ENCODE assay signal across 18 cellular contexts in the genomic region with DNA sequence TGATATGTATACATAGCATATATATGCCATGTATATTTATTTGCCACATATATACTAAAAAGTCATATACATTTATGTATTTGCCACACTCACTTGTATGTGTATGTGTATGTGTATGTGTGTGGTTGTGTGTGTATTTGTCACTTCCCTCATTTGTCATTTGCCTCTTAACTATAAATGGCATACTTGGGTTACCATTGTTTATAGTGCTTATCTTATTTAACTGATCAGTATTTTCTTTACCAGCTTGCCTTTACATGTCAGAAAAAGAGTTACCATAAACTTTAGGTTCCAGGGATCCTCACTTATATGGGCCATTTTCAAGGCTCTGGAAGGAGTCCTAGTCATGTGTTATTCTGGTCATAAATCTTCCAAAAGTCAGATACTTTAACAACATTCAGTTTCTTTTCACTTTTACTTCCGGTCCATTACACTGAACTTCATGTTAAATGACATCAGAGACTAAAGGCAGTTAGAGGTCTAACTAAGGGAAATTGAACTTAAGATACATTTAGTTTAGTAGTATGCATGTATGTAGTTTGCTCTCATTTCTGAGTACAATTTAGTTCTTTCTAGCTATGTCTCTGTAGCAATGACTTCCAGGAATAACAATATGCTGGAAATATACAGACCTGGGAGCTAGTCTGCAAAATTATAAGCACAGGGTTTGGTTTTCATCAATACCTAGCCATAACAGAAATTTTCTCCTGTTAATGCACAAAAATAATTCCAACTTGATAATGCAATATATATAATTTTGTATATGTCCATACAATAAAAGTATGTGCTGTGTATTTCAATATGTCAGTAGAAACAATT. TPM values are rescaled to one million over a fixed set of nuclear protein-coding genes. Genes with fewer than 3 reads are reported as not detected.
DNase-seq lines count a peak whose midpoint lies in the region; ATAC-seq, FAIRE-seq and TF ChIP-seq lines count a peak whose summit lies in the region.
"Had no signal": no experiment of that assay in that cellular context is flagged by ENCODE, and none has a peak within 500 bp of the region (broad histone marks: within the 10 kb centered on the region; RNA-seq: fewer than 3 reads in every experiment).

No MANE protein-coding gene starts in this region.

- H3K9me3 Mint-ChIP-seq in activated T-cell treated with anti-CD3 and anti-CD28 coated beads, Interleukin-2, amount 50 U/mL, for 72 hours = peaks cover 0 to 1% of the 10 kb centered on the region in 2 donors
- H3K9me3 Mint-ChIP-seq in type B pancreatic cell = peaks cover 5% of the 10 kb centered on the region
- H3K9me3 Mint-ChIP-seq: activated T-helper 17 cell treated with anti-CD3 and anti-CD28 coated beads, Interleukin-2, amount 50 U/mL, for 72 hours; effector memory CD8-positive, alpha-beta T cell; stimulated activated naive B cell treated with anti-CD40 and anti-IgM and Interleukin-4, amounts not matched to agents 10 μg/mL and 1 μg/mL and 100 μg/mL, for 72 hours; T-cell had no signal

- H3K4me3 Mint-ChIP-seq in activated T-cell treated with anti-CD3 and anti-CD28 coated beads, Interleukin-2, amount 50 U/mL, for 72 hours = peak overlapping the region; percentile 46 to 68
- H3K4me3 Mint-ChIP-seq in type B pancreatic cell = no peak overlapping the region
- H3K4me3 Mint-ChIP-seq: activated T-helper 17 cell treated with anti-CD3 and anti-CD28 coated beads, Interleukin-2, amount 50 U/mL, for 72 hours; effector memory CD8-positive, alpha-beta T cell; stimulated activated naive B cell treated with anti-CD40 and anti-IgM and Interleukin-4, amounts not matched to agents 10 μg/mL and 1 μg/mL and 100 μg/mL, for 72 hours had no signal

- H3K4me1 Mint-ChIP-seq in activated T-cell treated with anti-CD3 and anti-CD28 coated beads, Interleukin-2, amount 50 U/mL, for 72 hours (ENCODE audit: low read depth) = peaks cover 34% of the 10 kb centered on the region
- H3K4me1 Mint-ChIP-seq in type B pancreatic cell (ENCODE audit: unreplicated experiment) = peaks cover 8% of the 10 kb centered on the region
- H3K4me1 Mint-ChIP-seq: activated T-helper 17 cell treated with anti-CD3 and anti-CD28 coated beads, Interleukin-2, amount 50 U/mL, for 72 hours had no signal

- no peak for DNase-seq in activated T-cell treated with anti-CD3 and anti-CD28 coated beads, Interleukin-2, amount 50 U/mL, for 72 hours
- DNase-seq in activated T-cell treated with anti-CD3 and anti-CD28 coated beads for 4 hours = no peak
- DNase-seq in LNCaP clone FGC (ENCODE audit: low read depth) = peak; percentile 50
- DNase-seq in K562 (ENCODE audit: extremely low read depth in 1 of 4, low spot score in 3 of 4) = peak in 2 of 4 experiments; percentile 55 to 72
- no peak for DNase-seq in type B pancreatic cell (ENCODE audit: extremely low spot score, unreplicated experiment)
- no peak for DNase-seq in NCI-H345 treated with DMSO at 0.1 percent for 48 hours (lab: John Stamatoyannopoulos, UW; ENCODE audit: unreplicated experiment)
- no peak for DNase-seq in cerebellar nuclear complex (lab: John Stamatoyannopoulos, UW)
- DNase-seq: brain microvascular endothelial cell; Calu3; effector memory CD8-positive, alpha-beta T cell; GF-D8; left ventricle myocardium superior; NCI-H2029; stimulated activated naive B cell treated with anti-CD40 and anti-IgM and Interleukin-4, amounts not matched to agents 10 μg/mL and 1 μg/mL and 100 μg/mL, for 72 hours; T-cell; uterus had no signal

- POLR2A ChIA-PET in K562 (lab: Yijun Ruan, JAX) = interaction anchor here (0.6 kb wide), 1 partner anchor 82 kb away, joined by 3 read pairs; no protein-coding TSS in a partner anchor

- 5% methylated on average over 1 of the region's 1 CpG for WGBS in K562 (ENCODE audit: insufficient coverage, low coverage, missing lambda C conversion rate)

- TF ChIP-seq RAD21 in K562 (CRISPR knock-in tag; conservative IDR thresholded peaks at IDR 0.05 in 1 of 2, IDR thresholded peaks at IDR 0.05 in 1 of 2) = no peak

- FAIRE-seq in K562 (lab: Jason Lieb, UNC) = no peak

- peaks cover 3% of the 10 kb centered on the region; the same call in 1 of the 2 replicates for H3K9me3 ChIP-seq in K562 (replicated peaks; ENCODE audit: control insufficient read depth, insufficient read depth, low read depth, low read length)
- H3K9me3 ChIP-seq: uterus had no signal

- in situ Hi-C loops in K562 (cut with MboI) = no loop called here

- H3K4me2 ChIP-seq in K562 (ENCODE audit: insufficient read depth, low read length) = peak overlapping the region; percentile 44; the same call in 1 of the 2 replicates

- peak; percentile 46 for TF ChIP-seq EP300 in K562 (IDR thresholded peaks at IDR 0.05; ENCODE audit: low read length)

- no peak for TF ChIP-seq CTCF in LNCaP clone FGC (IDR thresholded peaks at IDR 0.05; ENCODE audit: control insufficient read depth, extremely low read depth, insufficient read depth)
- TF ChIP-seq CTCF in K562 (IDR thresholded peaks at IDR 0.05 in 2 of 3, conservative IDR thresholded peaks at IDR 0.05 in 1 of 3; ENCODE audit: insufficient read depth in 2 of 3, low read depth in 1 of 3, low read length in 3 of 3) = no peak
- no peak for TF ChIP-seq CTCF in type B pancreatic cell (conservative IDR thresholded peaks at IDR 0.05)

- CTCF ChIA-PET in K562 (lab: Yijun Ruan, JAX; ENCODE audit: low intra/inter-chr PET ratio) = no interaction called here

- ATAC-seq in activated T-cell treated with anti-CD3 and anti-CD28 coated beads, Interleukin-2, amount 50 U/mL, for 72 hours (replicated peaks in 1 of 2) = no peak
- ATAC-seq in K562 (peak; percentile 78), GM18519 (IDR thresholded peaks at IDR 0.05; ENCODE audit: low FRiP score, unreplicated experiment) (no peak)
- ATAC-seq: activated T-helper 17 cell treated with anti-CD3 and anti-CD28 coated beads, Interleukin-2, amount 50 U/mL, for 72 hours; effector memory CD8-positive, alpha-beta T cell; left ventricle myocardium superior; stimulated activated naive B cell treated with anti-CD40 and anti-IgM and Interleukin-4, amounts not matched to agents 10 μg/mL and 1 μg/mL and 100 μg/mL, for 72 hours had no signal

- H3K27ac ChIP-seq in K562 (ENCODE audit: extremely low read depth, low read depth, low read length) = peak overlapping the region; percentile 78
- H3K27ac ChIP-seq: brain microvascular endothelial cell, uterus had no signal

- H3K27me3 Mint-ChIP-seq in activated T-cell treated with anti-CD3 and anti-CD28 coated beads, Interleukin-2, amount 50 U/mL, for 72 hours (ENCODE audit: low read depth) = no peaks in the 10 kb centered on the region
- H3K27me3 Mint-ChIP-seq in type B pancreatic cell = no peaks in the 10 kb centered on the region
- H3K27me3 Mint-ChIP-seq: activated T-helper 17 cell treated with anti-CD3 and anti-CD28 coated beads, Interleukin-2, amount 50 U/mL, for 72 hours; stimulated activated naive B cell treated with anti-CD40 and anti-IgM and Interleukin-4, amounts not matched to agents 10 μg/mL and 1 μg/mL and 100 μg/mL, for 72 hours had no signal

- intact Hi-C loops in K562 (cut with micrococcal nuclease) = loop anchor here (2.0 to 5.0 kb wide), 2 partner anchors 32 to 46 kb away; no protein-coding TSS in a partner anchor

- no peak for TF ChIP-seq POLR2A in K562 (conservative IDR thresholded peaks at IDR 0.05)

- no peaks in the 10 kb centered on the region for H4K20me1 ChIP-seq in K562 (replicated peaks; ENCODE audit: control insufficient read depth, insufficient read depth, low read length)

- H3K9ac ChIP-seq in K562 (ENCODE audit: insufficient read depth in 1 of 2, low read depth in 2 of 2, low read length in 2 of 2) = peak overlapping the region in 1 of 2 experiments; percentile 39; a peak in 2 of 4 replicates

- BruUV-seq in K562 (replicated peaks; lab: Mats Ljungman, UMichigan) = no TSS peak

- H3K9me1 ChIP-seq in K562 (ENCODE audit: control insufficient read depth, insufficient read depth, low read length) = no peaks in the 10 kb centered on the region

- H3K4me3 ChIP-seq in LNCaP clone FGC (ENCODE audit: low read depth, low read length) = no peak overlapping the region
- no peak overlapping the region for H3K4me3 ChIP-seq in K562
- H3K4me3 ChIP-seq: uterus had no signal

- H3K36me3 ChIP-seq in K562 (ENCODE audit: control insufficient read depth, insufficient read depth, low read length) = no peaks in the 10 kb centered on the region
- H3K36me3 ChIP-seq: brain microvascular endothelial cell, uterus had no signal

- no peaks in the 10 kb centered on the region for H3K27me3 ChIP-seq in K562 (ENCODE audit: control insufficient read depth in 2 of 2, insufficient read depth in 2 of 2, low read length in 2 of 2)
- H3K27me3 ChIP-seq: brain microvascular endothelial cell, uterus had no signal

- no peaks in the 10 kb centered on the region for H3K36me3 Mint-ChIP-seq in activated T-cell treated with anti-CD3 and anti-CD28 coated beads, Interleukin-2, amount 50 U/mL, for 72 hours (ENCODE audit: insufficient read depth in 2 of 2)
- H3K36me3 Mint-ChIP-seq in type B pancreatic cell = no peaks in the 10 kb centered on the region
- H3K36me3 Mint-ChIP-seq: T-cell had no signal

- H3K79me2 ChIP-seq in K562 (ENCODE audit: control insufficient read depth, insufficient read depth, low read length) = no peaks in the 10 kb centered on the region

- peak overlapping the region; percentile 92 for H2AFZ ChIP-seq in K562 (ENCODE audit: low read depth, low read length)

- H3K4me1 ChIP-seq in K562 (replicated peaks in 1 of 2; ENCODE audit: control insufficient read depth in 2 of 2, insufficient read depth in 2 of 2, low read length in 2 of 2) = peaks cover 4 to 22% of the 10 kb centered on the region in 2 experiments; a peak in 4 of 5 replicates
- H3K4me1 ChIP-seq: uterus had no signal

- peak overlapping the region; percentile 91 for H3K27ac Mint-ChIP-seq in activated T-cell treated with anti-CD3 and anti-CD28 coated beads, Interleukin-2, amount 50 U/mL, for 72 hours
- H3K27ac Mint-ChIP-seq in type B pancreatic cell = peak overlapping the region; percentile 65
- H3K27ac Mint-ChIP-seq: activated T-helper 17 cell treated with anti-CD3 and anti-CD28 coated beads, Interleukin-2, amount 50 U/mL, for 72 hours; stimulated activated naive B cell treated with anti-CD40 and anti-IgM and Interleukin-4, amounts not matched to agents 10 μg/mL and 1 μg/mL and 100 μg/mL, for 72 hours had no signal

RNA-seq across cellular contexts. Expression of gene HIVEP1, which starts 33.7 kb away (rescaled TPM):
- 10 to 100 TPM; 70.1 to 77.0 TPM for total RNA-seq in activated T-cell treated with anti-CD3 and anti-CD28 coated beads, Interleukin-2, amount 50 U/mL, for 72 hours
- total RNA-seq in K562 (2011; cell fraction: chromatin; rRNA removed; ENCODE audit: low replicate concordance) = 53.0 and 162 TPM in 2 replicates
- total RNA-seq in K562 (2011; cell fraction: nucleolus; rRNA removed) = 38.2 and 56.5 TPM in 2 replicates
- 82.4 and 142 TPM in 2 replicates for total RNA-seq in K562 (2011; cell fraction: nucleoplasm; rRNA removed)
- total RNA-seq in K562 (2014; rRNA removed) (19.3 and 21.7 TPM in 2 replicates), K562 (2014; rRNA removed; fragmentation: Illumina TruSeq; extraction: Trizol) (33.3 and 37.1 TPM in 2 replicates), K562 (2015; rRNA removed; fragmentation: Illumina TruSeq; extraction: Trizol) (29.3 and 30.4 TPM in 2 replicates), K562 (2021) (25.8 and 28.8 TPM in 2 replicates), type B pancreatic cell (ENCODE audit: low replicate concordance) (37.4 and 52.3 TPM in 2 replicates)
- polyA plus RNA-seq in K562 (2011; rRNA removed) (16.9 and 18.2 TPM in 2 replicates), K562 (2014; fragmentation: Illumina TruSeq; extraction: Trizol) (20.9 and 24.9 TPM in 2 replicates), K562 (2014; fragmentation: Nextera tagmentation; extraction: Ambion mirVana) (1 to 10 TPM; 6.0 to 6.2 TPM), K562 (2014; rRNA removed) (14.6 and 18.4 TPM in 2 replicates)
- polyA plus RNA-seq in K562 (2011; cell fraction: cytosol; rRNA removed) = 19.3 and 22.5 TPM in 2 replicates
- polyA plus RNA-seq in K562 (2011; cell fraction: nucleus; rRNA removed) = 35.9 and 42.5 TPM in 2 replicates
- 11.0 and 12.9 TPM in 2 replicates for polyA plus RNA-seq in K562 (2012)
- polyA minus RNA-seq in K562 (2011; rRNA and poly(A)+ RNA removed) = 64.9 and 75.2 TPM in 2 replicates
- 21.6 and 23.0 TPM in 2 replicates for polyA minus RNA-seq in K562 (2011; cell fraction: cytosol; rRNA and poly(A)+ RNA removed)
- polyA minus RNA-seq in K562 (2011; cell fraction: nucleus; rRNA and poly(A)+ RNA removed) = 68.8 and 114 TPM in 2 replicates
